ENCODE assay signal across 1 cellular context in the genomic region with DNA sequence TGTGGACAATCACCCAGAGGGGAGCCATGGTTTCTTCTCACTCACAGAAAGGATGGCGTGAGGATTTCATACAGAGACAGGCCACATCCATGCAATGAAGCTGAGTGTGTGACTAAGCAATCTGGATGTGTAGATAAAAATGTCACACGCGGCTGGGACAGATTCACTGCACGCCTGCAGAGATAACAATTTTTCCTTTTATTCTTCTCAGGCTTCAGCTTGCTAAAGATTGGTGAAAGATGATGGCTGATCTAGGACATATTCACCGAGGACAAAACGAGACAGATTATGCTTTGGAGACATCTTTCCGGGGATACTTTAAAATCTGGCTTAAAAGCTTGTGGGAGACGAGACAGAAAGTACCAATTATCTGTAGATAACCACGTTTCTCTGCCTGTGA.
TF ChIP-seq lines count a peak whose summit lies in the region.

No MANE protein-coding gene starts in this region.

TF ChIP-seq in K562, 482 proteins besides CTCF, POLR2A, EP300 and RAD21 (continued from another document and continues in another):
- TF ChIP-seq, protein P1, sequence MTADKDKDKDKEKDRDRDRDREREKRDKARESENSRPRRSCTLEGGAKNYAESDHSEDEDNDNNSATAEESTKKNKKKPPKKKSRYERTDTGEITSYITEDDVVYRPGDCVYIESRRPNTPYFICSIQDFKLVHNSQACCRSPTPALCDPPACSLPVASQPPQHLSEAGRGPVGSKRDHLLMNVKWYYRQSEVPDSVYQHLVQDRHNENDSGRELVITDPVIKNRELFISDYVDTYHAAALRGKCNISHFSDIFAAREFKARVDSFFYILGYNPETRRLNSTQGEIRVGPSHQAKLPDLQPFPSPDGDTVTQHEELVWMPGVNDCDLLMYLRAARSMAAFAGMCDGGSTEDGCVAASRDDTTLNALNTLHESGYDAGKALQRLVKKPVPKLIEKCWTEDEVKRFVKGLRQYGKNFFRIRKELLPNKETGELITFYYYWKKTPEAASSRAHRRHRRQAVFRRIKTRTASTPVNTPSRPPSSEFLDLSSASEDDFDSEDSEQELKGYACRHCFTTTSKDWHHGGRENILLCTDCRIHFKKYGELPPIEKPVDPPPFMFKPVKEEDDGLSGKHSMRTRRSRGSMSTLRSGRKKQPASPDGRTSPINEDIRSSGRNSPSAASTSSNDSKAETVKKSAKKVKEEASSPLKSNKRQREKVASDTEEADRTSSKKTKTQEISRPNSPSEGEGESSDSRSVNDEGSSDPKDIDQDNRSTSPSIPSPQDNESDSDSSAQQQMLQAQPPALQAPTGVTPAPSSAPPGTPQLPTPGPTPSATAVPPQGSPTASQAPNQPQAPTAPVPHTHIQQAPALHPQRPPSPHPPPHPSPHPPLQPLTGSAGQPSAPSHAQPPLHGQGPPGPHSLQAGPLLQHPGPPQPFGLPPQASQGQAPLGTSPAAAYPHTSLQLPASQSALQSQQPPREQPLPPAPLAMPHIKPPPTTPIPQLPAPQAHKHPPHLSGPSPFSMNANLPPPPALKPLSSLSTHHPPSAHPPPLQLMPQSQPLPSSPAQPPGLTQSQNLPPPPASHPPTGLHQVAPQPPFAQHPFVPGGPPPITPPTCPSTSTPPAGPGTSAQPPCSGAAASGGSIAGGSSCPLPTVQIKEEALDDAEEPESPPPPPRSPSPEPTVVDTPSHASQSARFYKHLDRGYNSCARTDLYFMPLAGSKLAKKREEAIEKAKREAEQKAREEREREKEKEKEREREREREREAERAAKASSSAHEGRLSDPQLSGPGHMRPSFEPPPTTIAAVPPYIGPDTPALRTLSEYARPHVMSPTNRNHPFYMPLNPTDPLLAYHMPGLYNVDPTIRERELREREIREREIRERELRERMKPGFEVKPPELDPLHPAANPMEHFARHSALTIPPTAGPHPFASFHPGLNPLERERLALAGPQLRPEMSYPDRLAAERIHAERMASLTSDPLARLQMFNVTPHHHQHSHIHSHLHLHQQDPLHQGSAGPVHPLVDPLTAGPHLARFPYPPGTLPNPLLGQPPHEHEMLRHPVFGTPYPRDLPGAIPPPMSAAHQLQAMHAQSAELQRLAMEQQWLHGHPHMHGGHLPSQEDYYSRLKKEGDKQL (CRISPR knock-in tag; IDR thresholded peaks at IDR 0.05; ENCODE audit: borderline replicate concordance): no peak
- TF ChIP-seq FOXA3 (CRISPR knock-in tag; conservative IDR thresholded peaks at IDR 0.05 in 1 of 2, IDR thresholded peaks at IDR 0.05 in 1 of 2): 0 out of 4 replicates have a peak, but pooled peaks of 1 of the 2 experiments have one; percentile 18
- no peak for TF ChIP-seq ELF1 (tag; IDR thresholded peaks at IDR 0.05)
- TF ChIP-seq PHF20 (IDR thresholded peaks at IDR 0.05; ENCODE audit: partially characterized antibody): no peak
- peak; percentile 64 for TF ChIP-seq MEIS2 (IDR thresholded peaks at IDR 0.05; ENCODE audit: partially characterized antibody)
- TF ChIP-seq ZBTB8A (IDR thresholded peaks at IDR 0.05; ENCODE audit: partially characterized antibody): no peak
- TF ChIP-seq, protein P2, sequence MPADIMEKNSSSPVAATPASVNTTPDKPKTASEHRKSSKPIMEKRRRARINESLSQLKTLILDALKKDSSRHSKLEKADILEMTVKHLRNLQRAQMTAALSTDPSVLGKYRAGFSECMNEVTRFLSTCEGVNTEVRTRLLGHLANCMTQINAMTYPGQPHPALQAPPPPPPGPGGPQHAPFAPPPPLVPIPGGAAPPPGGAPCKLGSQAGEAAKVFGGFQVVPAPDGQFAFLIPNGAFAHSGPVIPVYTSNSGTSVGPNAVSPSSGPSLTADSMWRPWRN (IDR thresholded peaks at IDR 0.05; ENCODE audit: low read depth): peak; percentile 94
- peak; percentile 83; the same call in 1 of the 2 replicates for TF ChIP-seq ZNF766 (CRISPR knock-in tag; conservative IDR thresholded peaks at IDR 0.05)
- TF ChIP-seq BHLHE40 (IDR thresholded peaks at IDR 0.05; ENCODE audit: low read length): peak; percentile 89
- TF ChIP-seq GATA2 (CRISPR knock-in tag; IDR thresholded peaks at IDR 0.05): peak; percentile 28; the same call in 1 of the 2 replicates
- TF ChIP-seq SMAD1 (IDR thresholded peaks at IDR 0.05; ENCODE audit: low read depth, low read length, partially characterized antibody): no peak
- TF ChIP-seq, protein P3, sequence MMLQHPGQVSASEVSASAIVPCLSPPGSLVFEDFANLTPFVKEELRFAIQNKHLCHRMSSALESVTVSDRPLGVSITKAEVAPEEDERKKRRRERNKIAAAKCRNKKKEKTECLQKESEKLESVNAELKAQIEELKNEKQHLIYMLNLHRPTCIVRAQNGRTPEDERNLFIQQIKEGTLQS (IDR thresholded peaks at IDR 0.05): peak; percentile 34; the same call in 1 of the 2 replicates
- TF ChIP-seq, protein P3 (CRISPR knock-in tag; conservative IDR thresholded peaks at IDR 0.05): no peak
- no peak for TF ChIP-seq RBFOX2 (IDR thresholded peaks at IDR 0.05; ENCODE audit: low read depth, low read length)
- TF ChIP-seq MAFF (IDR thresholded peaks at IDR 0.05; ENCODE audit: low read length): peak; percentile 33; the same call in 1 of the 2 replicates
- no peak; the same call in 1 of the 2 replicates for TF ChIP-seq MAFG (tag; conservative IDR thresholded peaks at IDR 0.05)
- TF ChIP-seq, protein P4, sequence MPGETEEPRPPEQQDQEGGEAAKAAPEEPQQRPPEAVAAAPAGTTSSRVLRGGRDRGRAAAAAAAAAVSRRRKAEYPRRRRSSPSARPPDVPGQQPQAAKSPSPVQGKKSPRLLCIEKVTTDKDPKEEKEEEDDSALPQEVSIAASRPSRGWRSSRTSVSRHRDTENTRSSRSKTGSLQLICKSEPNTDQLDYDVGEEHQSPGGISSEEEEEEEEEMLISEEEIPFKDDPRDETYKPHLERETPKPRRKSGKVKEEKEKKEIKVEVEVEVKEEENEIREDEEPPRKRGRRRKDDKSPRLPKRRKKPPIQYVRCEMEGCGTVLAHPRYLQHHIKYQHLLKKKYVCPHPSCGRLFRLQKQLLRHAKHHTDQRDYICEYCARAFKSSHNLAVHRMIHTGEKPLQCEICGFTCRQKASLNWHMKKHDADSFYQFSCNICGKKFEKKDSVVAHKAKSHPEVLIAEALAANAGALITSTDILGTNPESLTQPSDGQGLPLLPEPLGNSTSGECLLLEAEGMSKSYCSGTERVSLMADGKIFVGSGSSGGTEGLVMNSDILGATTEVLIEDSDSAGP (CRISPR knock-in tag; IDR thresholded peaks at IDR 0.05): no peak
- peak; percentile 60; the same call in 1 of the 2 replicates for TF ChIP-seq SMARCE1 (IDR thresholded peaks at IDR 0.05)
- TF ChIP-seq, protein P5, sequence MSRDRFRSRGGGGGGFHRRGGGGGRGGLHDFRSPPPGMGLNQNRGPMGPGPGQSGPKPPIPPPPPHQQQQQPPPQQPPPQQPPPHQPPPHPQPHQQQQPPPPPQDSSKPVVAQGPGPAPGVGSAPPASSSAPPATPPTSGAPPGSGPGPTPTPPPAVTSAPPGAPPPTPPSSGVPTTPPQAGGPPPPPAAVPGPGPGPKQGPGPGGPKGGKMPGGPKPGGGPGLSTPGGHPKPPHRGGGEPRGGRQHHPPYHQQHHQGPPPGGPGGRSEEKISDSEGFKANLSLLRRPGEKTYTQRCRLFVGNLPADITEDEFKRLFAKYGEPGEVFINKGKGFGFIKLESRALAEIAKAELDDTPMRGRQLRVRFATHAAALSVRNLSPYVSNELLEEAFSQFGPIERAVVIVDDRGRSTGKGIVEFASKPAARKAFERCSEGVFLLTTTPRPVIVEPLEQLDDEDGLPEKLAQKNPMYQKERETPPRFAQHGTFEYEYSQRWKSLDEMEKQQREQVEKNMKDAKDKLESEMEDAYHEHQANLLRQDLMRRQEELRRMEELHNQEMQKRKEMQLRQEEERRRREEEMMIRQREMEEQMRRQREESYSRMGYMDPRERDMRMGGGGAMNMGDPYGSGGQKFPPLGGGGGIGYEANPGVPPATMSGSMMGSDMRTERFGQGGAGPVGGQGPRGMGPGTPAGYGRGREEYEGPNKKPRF (IDR thresholded peaks at IDR 0.05; ENCODE audit: low read depth, low read length): no peak
- TF ChIP-seq FOXP1 (CRISPR knock-in tag; IDR thresholded peaks at IDR 0.05): no peak
- TF ChIP-seq, protein P6, sequence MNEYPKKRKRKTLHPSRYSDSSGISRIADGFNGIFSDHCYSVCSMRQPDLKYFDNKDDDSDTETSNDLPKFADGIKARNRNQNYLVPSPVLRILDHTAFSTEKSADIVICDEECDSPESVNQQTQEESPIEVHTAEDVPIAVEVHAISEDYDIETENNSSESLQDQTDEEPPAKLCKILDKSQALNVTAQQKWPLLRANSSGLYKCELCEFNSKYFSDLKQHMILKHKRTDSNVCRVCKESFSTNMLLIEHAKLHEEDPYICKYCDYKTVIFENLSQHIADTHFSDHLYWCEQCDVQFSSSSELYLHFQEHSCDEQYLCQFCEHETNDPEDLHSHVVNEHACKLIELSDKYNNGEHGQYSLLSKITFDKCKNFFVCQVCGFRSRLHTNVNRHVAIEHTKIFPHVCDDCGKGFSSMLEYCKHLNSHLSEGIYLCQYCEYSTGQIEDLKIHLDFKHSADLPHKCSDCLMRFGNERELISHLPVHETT (CRISPR knock-in tag; conservative IDR thresholded peaks at IDR 0.05 in 1 of 2, IDR thresholded peaks at IDR 0.05 in 1 of 2): 0 out of 4 replicates have a peak, but pooled peaks of 1 of the 2 experiments have one; percentile 26
- TF ChIP-seq FOSL1 (tag; conservative IDR thresholded peaks at IDR 0.05): peak; percentile 72
- no peak for TF ChIP-seq ZNF175 (CRISPR knock-in tag; IDR thresholded peaks at IDR 0.05; ENCODE audit: low read depth)
- peak in 1 of 2 experiments; percentile 41; a peak in 1 of 4 replicates for TF ChIP-seq TRIM24 (IDR thresholded peaks at IDR 0.05)
- TF ChIP-seq, protein P7, sequence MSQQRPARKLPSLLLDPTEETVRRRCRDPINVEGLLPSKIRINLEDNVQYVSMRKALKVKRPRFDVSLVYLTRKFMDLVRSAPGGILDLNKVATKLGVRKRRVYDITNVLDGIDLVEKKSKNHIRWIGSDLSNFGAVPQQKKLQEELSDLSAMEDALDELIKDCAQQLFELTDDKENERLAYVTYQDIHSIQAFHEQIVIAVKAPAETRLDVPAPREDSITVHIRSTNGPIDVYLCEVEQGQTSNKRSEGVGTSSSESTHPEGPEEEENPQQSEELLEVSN (IDR thresholded peaks at IDR 0.05; ENCODE audit: borderline replicate concordance in 1 of 2, extremely low read depth in 1 of 2, insufficient read depth in 1 of 2, insufficient read length in 1 of 2, low read depth in 1 of 2, low read length in 1 of 2, poor library complexity in 1 of 2, severe bottlenecking in 1 of 2): no peak
- TF ChIP-seq, protein P8, sequence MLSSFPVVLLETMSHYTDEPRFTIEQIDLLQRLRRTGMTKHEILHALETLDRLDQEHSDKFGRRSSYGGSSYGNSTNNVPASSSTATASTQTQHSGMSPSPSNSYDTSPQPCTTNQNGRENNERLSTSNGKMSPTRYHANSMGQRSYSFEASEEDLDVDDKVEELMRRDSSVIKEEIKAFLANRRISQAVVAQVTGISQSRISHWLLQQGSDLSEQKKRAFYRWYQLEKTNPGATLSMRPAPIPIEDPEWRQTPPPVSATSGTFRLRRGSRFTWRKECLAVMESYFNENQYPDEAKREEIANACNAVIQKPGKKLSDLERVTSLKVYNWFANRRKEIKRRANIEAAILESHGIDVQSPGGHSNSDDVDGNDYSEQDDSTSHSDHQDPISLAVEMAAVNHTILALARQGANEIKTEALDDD (IDR thresholded peaks at IDR 0.05): peak; percentile 53; the same call in 1 of the 2 replicates
- TF ChIP-seq MTA2 (IDR thresholded peaks at IDR 0.05; ENCODE audit: low read depth): peak; percentile 59
- TF ChIP-seq ZNF311 (CRISPR knock-in tag; IDR thresholded peaks at IDR 0.05): no peak
- peak; percentile 34; the same call in 1 of the 2 replicates for TF ChIP-seq FOXM1 (IDR thresholded peaks at IDR 0.05; ENCODE audit: low read depth)
- no peak for TF ChIP-seq FOXM1 (CRISPR knock-in tag; IDR thresholded peaks at IDR 0.05; ENCODE audit: low read depth)
- TF ChIP-seq, protein P9, sequence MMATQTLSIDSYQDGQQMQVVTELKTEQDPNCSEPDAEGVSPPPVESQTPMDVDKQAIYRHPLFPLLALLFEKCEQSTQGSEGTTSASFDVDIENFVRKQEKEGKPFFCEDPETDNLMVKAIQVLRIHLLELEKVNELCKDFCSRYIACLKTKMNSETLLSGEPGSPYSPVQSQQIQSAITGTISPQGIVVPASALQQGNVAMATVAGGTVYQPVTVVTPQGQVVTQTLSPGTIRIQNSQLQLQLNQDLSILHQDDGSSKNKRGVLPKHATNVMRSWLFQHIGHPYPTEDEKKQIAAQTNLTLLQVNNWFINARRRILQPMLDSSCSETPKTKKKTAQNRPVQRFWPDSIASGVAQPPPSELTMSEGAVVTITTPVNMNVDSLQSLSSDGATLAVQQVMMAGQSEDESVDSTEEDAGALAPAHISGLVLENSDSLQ (IDR thresholded peaks at IDR 0.05): peak; percentile 27; the same call in 1 of the 2 replicates
- TF ChIP-seq PYGO2 (tag; IDR thresholded peaks at IDR 0.05): no peak
- TF ChIP-seq E2F3 (CRISPR knock-in tag; IDR thresholded peaks at IDR 0.05): no peak
- TF ChIP-seq L3MBTL2 (IDR thresholded peaks at IDR 0.05): peak; percentile 14; the same call in 1 of the 2 replicates
- TF ChIP-seq JUN (IDR thresholded peaks at IDR 0.05; ENCODE audit: borderline replicate concordance, low read depth, low read length): 0 out of 2 replicates have a peak, but pooled peaks have one; percentile 28
- TF ChIP-seq JUN (CRISPR knock-in tag; IDR thresholded peaks at IDR 0.05; ENCODE audit: borderline replicate concordance): no peak
- TF ChIP-seq NCOR1 (IDR thresholded peaks at IDR 0.05): peak; percentile 55
- peak; percentile 71 for TF ChIP-seq KLF16 (IDR thresholded peaks at IDR 0.05)
- no peak for TF ChIP-seq SMC3 (conservative IDR thresholded peaks at IDR 0.05; ENCODE audit: insufficient read depth, low read depth, low read length)
- TF ChIP-seq JUND (IDR thresholded peaks at IDR 0.05; ENCODE audit: borderline replicate concordance, low read depth, low read length): peak; percentile 71; the same call in 1 of the 2 replicates
- TF ChIP-seq JUND (tag; IDR thresholded peaks at IDR 0.05; ENCODE audit: borderline replicate concordance, low read depth, low read length): no peak; the same call in 2 of the 3 replicates
- TF ChIP-seq ZNF121 (CRISPR knock-in tag; conservative IDR thresholded peaks at IDR 0.05): no peak
- TF ChIP-seq NFE2 (IDR thresholded peaks at IDR 0.05; ENCODE audit: low read depth): peak; percentile 72
- 0 out of 2 replicates have a peak, but pooled peaks have one; percentile 57 for TF ChIP-seq ZNF584 (CRISPR knock-in tag; IDR thresholded peaks at IDR 0.05; ENCODE audit: low read depth)
- TF ChIP-seq, protein P10, sequence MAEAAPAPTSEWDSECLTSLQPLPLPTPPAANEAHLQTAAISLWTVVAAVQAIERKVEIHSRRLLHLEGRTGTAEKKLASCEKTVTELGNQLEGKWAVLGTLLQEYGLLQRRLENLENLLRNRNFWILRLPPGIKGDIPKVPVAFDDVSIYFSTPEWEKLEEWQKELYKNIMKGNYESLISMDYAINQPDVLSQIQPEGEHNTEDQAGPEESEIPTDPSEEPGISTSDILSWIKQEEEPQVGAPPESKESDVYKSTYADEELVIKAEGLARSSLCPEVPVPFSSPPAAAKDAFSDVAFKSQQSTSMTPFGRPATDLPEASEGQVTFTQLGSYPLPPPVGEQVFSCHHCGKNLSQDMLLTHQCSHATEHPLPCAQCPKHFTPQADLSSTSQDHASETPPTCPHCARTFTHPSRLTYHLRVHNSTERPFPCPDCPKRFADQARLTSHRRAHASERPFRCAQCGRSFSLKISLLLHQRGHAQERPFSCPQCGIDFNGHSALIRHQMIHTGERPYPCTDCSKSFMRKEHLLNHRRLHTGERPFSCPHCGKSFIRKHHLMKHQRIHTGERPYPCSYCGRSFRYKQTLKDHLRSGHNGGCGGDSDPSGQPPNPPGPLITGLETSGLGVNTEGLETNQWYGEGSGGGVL (CRISPR knock-in tag; IDR thresholded peaks at IDR 0.05): no peak
- TF ChIP-seq CBFA2T2 (conservative IDR thresholded peaks at IDR 0.05): peak; percentile 72
